In genomic region chr7:100817097-100817496, GRCh38 we compare ENCODE assay signal across 18 cellular contexts. TPM values are rescaled to one million over a fixed set of nuclear protein-coding genes. Genes with fewer than 3 reads are reported as not detected.
DNase-seq lines count a peak whose midpoint lies in the region; ATAC-seq, FAIRE-seq and TF ChIP-seq lines count a peak whose summit lies in the region.
"Had no signal": no experiment of that assay in that cellular context is flagged by ENCODE, and none has a peak within 500 bp of the region (broad histone marks: within the 10 kb centered on the region; RNA-seq: fewer than 3 reads in every experiment).

No MANE protein-coding gene starts in this region.

- TF ChIP-seq EP300 in HepG2 (IDR thresholded peaks at IDR 0.05; ENCODE audit: low read depth in 2 of 2, low read length in 2 of 2) (no peak), HepG2 (CRISPR knock-in tag; IDR thresholded peaks at IDR 0.05; ENCODE audit: borderline replicate concordance) (no peak)

- TF ChIP-seq CTCF in HepG2 (CRISPR knock-in tag; IDR thresholded peaks at IDR 0.05) (no peak), osteoblast (IDR thresholded peaks at IDR 0.05; ENCODE audit: extremely low read depth, low read depth, low read length) (no peak)
- TF ChIP-seq CTCF in CD8-positive, alpha-beta T cell (IDR thresholded peaks at IDR 0.05): no peak

- in situ Hi-C loops in HepG2 (cut with HindIII; ENCODE audit: extremely low pct_ligation_motif_present, low pct_unique_long_range_greater_than_20kb): no loop called here

- peaks cover 64 to 100% (median 98%) of the 10 kb centered on the region in 11 experiments for H3K36me3 ChIP-seq in BLaER1 treated with 17β-estradiol and CSF1 and Interleukin-3, amounts not matched to agents 10 nM and 100 nM
- peaks cover 59% of the 10 kb centered on the region for H3K36me3 ChIP-seq in H7 (replicated peaks; ENCODE audit: control insufficient read depth, insufficient read depth, low read length)
- H3K36me3 ChIP-seq in HepG2 (replicated peaks in 1 of 2; ENCODE audit: control insufficient read depth in 1 of 2, insufficient read depth in 2 of 2, low read length in 2 of 2): peaks cover 26 to 71% of the 10 kb centered on the region in 2 experiments
- H3K36me3 ChIP-seq in osteoblast (ENCODE audit: insufficient read depth, low read length): peaks cover 8% of the 10 kb centered on the region
- H3K36me3 ChIP-seq in CD8-positive, alpha-beta T cell (ENCODE audit: insufficient read depth, low read length): no peaks in the 10 kb centered on the region

- H3K9me3 ChIP-seq in BLaER1 treated with 17β-estradiol and CSF1 and Interleukin-3, amounts not matched to agents 10 nM and 100 nM (replicated peaks in 1 of 11): peaks cover 0 to 13% (median 0%) of the 10 kb centered on the region in 11 experiments; a peak in 2 of 22 replicates
- no peaks in the 10 kb centered on the region for H3K9me3 ChIP-seq in HepG2 (ENCODE audit: low read length)
- H3K9me3 ChIP-seq in osteoblast (ENCODE audit: low read depth, low read length): no peaks in the 10 kb centered on the region
- H3K9me3 ChIP-seq in CD8-positive, alpha-beta T cell (ENCODE audit: low read length): no peaks in the 10 kb centered on the region
- H3K9me3 ChIP-seq: Caco-2, HAP-1 had no signal

- peaks cover 0 to 20% (median 0%) of the 10 kb centered on the region in 11 experiments; a peak in 7 of 22 replicates for H4K20me1 ChIP-seq in BLaER1 treated with 17β-estradiol and CSF1 and Interleukin-3, amounts not matched to agents 10 nM and 100 nM
- H4K20me1 ChIP-seq in HepG2 (ENCODE audit: insufficient read depth, low read length): no peaks in the 10 kb centered on the region
- no peaks in the 10 kb centered on the region for H4K20me1 ChIP-seq in osteoblast (ENCODE audit: insufficient read depth, low read length)

- H3K27ac ChIP-seq in BLaER1 treated with 17β-estradiol and CSF1 and Interleukin-3, amounts not matched to agents 10 nM and 100 nM: peak overlapping the region in 8 of 11 experiments; percentile 89 to 95 (median 92); a peak in 10 of 22 replicates
- H3K27ac ChIP-seq in HepG2 (ENCODE audit: extremely low read length, insufficient read depth, low read length) (peak overlapping the region; percentile 40), osteoblast (ENCODE audit: low read depth, low read length) (no peak overlapping the region)
- H3K27ac ChIP-seq in CD8-positive, alpha-beta T cell (ENCODE audit: low read depth, low read length): no peak overlapping the region

- no peaks in the 10 kb centered on the region for H3K4me1 Mint-ChIP-seq in CD8-positive, alpha-beta T cell (ENCODE audit: low read depth)
- H3K4me1 Mint-ChIP-seq: B cell; CD4-positive, CD25-positive, alpha-beta regulatory T cell had no signal

- no peak for TF ChIP-seq RAD21 in HepG2 (CRISPR knock-in tag; IDR thresholded peaks at IDR 0.05)

- POLR2A ChIA-PET in HepG2 (lab: Yijun Ruan, JAX): interaction anchor here (0.7 to 5.3 kb wide), 6 partner anchors 10 to 199 kb away, joined by 3 to 42 read pairs (median 9); partner anchors contain the start of genes EPHB4 and SLC12A9
- POLR2A ChIA-PET in CD8-positive, alpha-beta T cell (lab: Charles Lee): no interaction called here

- H3K4me2 ChIP-seq in BLaER1 treated with 17β-estradiol and CSF1 and Interleukin-3, amounts not matched to agents 10 nM and 100 nM: peak overlapping the region in 6 of 11 experiments; percentile 24 to 89 (median 76); a peak in 9 of 22 replicates
- H3K4me2 ChIP-seq in HepG2 (ENCODE audit: low read depth, low read length) (no peak overlapping the region), osteoblast (ENCODE audit: insufficient read depth, low read length) (no peak overlapping the region)

- no peak for ATAC-seq in HepG2
- no peak for ATAC-seq in CD8-positive, alpha-beta T cell

- H3K9ac ChIP-seq in BLaER1 treated with 17β-estradiol and CSF1 and Interleukin-3, amounts not matched to agents 10 nM and 100 nM: no peak overlapping the region; a peak in 1 of 22 replicates
- no peak overlapping the region for H3K9ac ChIP-seq in HepG2 (ENCODE audit: insufficient read depth, low read depth, low read length)

- no peaks in the 10 kb centered on the region for H3K27me3 ChIP-seq in BLaER1 treated with 17β-estradiol and CSF1 and Interleukin-3, amounts not matched to agents 10 nM and 100 nM
- H3K27me3 ChIP-seq in H7 (ENCODE audit: control insufficient read depth, insufficient read depth, low read length) (no peaks in the 10 kb centered on the region), HepG2 (ENCODE audit: control insufficient read depth in 1 of 2, insufficient read depth in 2 of 2, low read length in 2 of 2) (no peaks in the 10 kb centered on the region), osteoblast (ENCODE audit: insufficient read depth, low read length) (no peaks in the 10 kb centered on the region)
- H3K27me3 ChIP-seq in CD8-positive, alpha-beta T cell (ENCODE audit: insufficient read depth, low read length): no peaks in the 10 kb centered on the region

- peak; percentile 45 for DNase-seq in H7
- no peak for DNase-seq in HepG2 (ENCODE audit: low spot score)
- peak; percentile 81 for DNase-seq in osteoblast (ENCODE audit: insufficient read length, low spot score, missing footprints)
- no peak for DNase-seq in midbrain (lab: John Stamatoyannopoulos, UW)
- DNase-seq in HTR-8/SVneo (ENCODE audit: insufficient read length, low spot score): no peak
- no peak for DNase-seq in NCI-H345 (lab: John Stamatoyannopoulos, UW)
- no peak for DNase-seq in CD8-positive, alpha-beta T cell
- DNase-seq: 8988T; C1 segment of cervical spinal cord; CD4-positive, CD25-positive, alpha-beta regulatory T cell; DMS79 treated with DMSO at 0.1 percent for 48 hours; IMR-90; KBM-7 had no signal

- no TSS peak for BruUV-seq in HepG2 (replicated peaks; lab: Mats Ljungman, UMichigan)

- peaks cover 4% of the 10 kb centered on the region for H3K36me3 Mint-ChIP-seq in CD8-positive, alpha-beta T cell

- WGBS in HepG2 (ENCODE audit: low lambda C conversion rate): 98% methylated on average over 19 of the region's 19 CpGs

- intact Hi-C loops in HepG2 (cut with micrococcal nuclease; ENCODE audit: unreplicated experiment): no loop called here
- intact Hi-C loops in CD8-positive, alpha-beta T cell (cut with DNase I, micrococcal nuclease): no loop called here

- no peak for TF ChIP-seq POLR2A in HepG2 (IDR thresholded peaks at IDR 0.05; ENCODE audit: insufficient read depth in 1 of 2, low read depth in 2 of 2, low read length in 2 of 2)

- H3K4me1 ChIP-seq in BLaER1 treated with 17β-estradiol and CSF1 and Interleukin-3, amounts not matched to agents 10 nM and 100 nM: peaks cover 29 to 56% (median 54%) of the 10 kb centered on the region in 10 experiments
- H3K4me1 ChIP-seq in HepG2 (ENCODE audit: insufficient read depth, low read length) (peaks cover 35% of the 10 kb centered on the region), osteoblast (ENCODE audit: insufficient read depth, low read length) (no peaks in the 10 kb centered on the region)
- no peaks in the 10 kb centered on the region for H3K4me1 ChIP-seq in CD8-positive, alpha-beta T cell (ENCODE audit: insufficient read depth, low read length)
- H3K4me1 ChIP-seq: HAP-1 had no signal

- no peak overlapping the region for H2AFZ ChIP-seq in HepG2 (ENCODE audit: low read length)
- H2AFZ ChIP-seq in osteoblast (ENCODE audit: low read length): no peak overlapping the region

- H3K27me3 Mint-ChIP-seq in CD8-positive, alpha-beta T cell (ENCODE audit: low read depth): no peaks in the 10 kb centered on the region
- H3K27me3 Mint-ChIP-seq: B cell had no signal

- H3K27ac Mint-ChIP-seq in CD8-positive, alpha-beta T cell: no peak overlapping the region
- H3K27ac Mint-ChIP-seq: B cell; CD4-positive, CD25-positive, alpha-beta regulatory T cell had no signal

- H3K79me2 ChIP-seq in HepG2 (ENCODE audit: insufficient read depth, low read length): no peaks in the 10 kb centered on the region
- H3K79me2 ChIP-seq in osteoblast (ENCODE audit: insufficient read depth, low read length): no peaks in the 10 kb centered on the region

- FAIRE-seq in HepG2 (lab: Jason Lieb, UNC) (no peak), HTR-8/SVneo (lab: Jason Lieb, UNC) (no peak)
- FAIRE-seq: H1 had no signal

- H3K4me3 Mint-ChIP-seq in CD8-positive, alpha-beta T cell: no peak overlapping the region
- H3K4me3 Mint-ChIP-seq: B cell; CD4-positive, CD25-positive, alpha-beta regulatory T cell had no signal

- H3K9me3 Mint-ChIP-seq in CD8-positive, alpha-beta T cell: no peaks in the 10 kb centered on the region
- H3K9me3 Mint-ChIP-seq: CD4-positive, CD25-positive, alpha-beta regulatory T cell had no signal

- CTCF ChIA-PET in HepG2 (lab: Yijun Ruan, JAX; ENCODE audit: low intra/inter-chr PET ratio, low total read pairs): no interaction called here
- CTCF ChIA-PET in CD8-positive, alpha-beta T cell (lab: Charles Lee): no interaction called here

- peak overlapping the region in 1 of 10 experiments; percentile 7; a peak in 1 of 20 replicates for H3K4me3 ChIP-seq in BLaER1 treated with 17β-estradiol and CSF1 and Interleukin-3, amounts not matched to agents 10 nM and 100 nM
- H3K4me3 ChIP-seq in H7 (ENCODE audit: insufficient read depth, low read depth, low read length) (no peak overlapping the region), HepG2 (replicated peaks in 1 of 3; ENCODE audit: insufficient read depth in 1 of 3, low read depth in 2 of 3, low read length in 3 of 3) (no peak overlapping the region), osteoblast (ENCODE audit: insufficient read depth, low read length) (no peak overlapping the region)
- H3K4me3 ChIP-seq in CD8-positive, alpha-beta T cell (ENCODE audit: low read depth, low read length): no peak overlapping the region
- H3K4me3 ChIP-seq: HAP-1 had no signal

RNA-seq across cellular contexts. Expression of gene EPHB4, which starts 10.2 kb away (rescaled TPM):
- 141 and 143 TPM in 2 replicates for total RNA-seq in H7 (2014; rRNA removed; shearing (Covaris generic))
- total RNA-seq in HepG2 (2016; rRNA removed; fragmentation: Illumina TruSeq; extraction: Trizol) (43.7 and 69.6 TPM in 2 replicates), osteoblast (41.8 and 47.0 TPM in 2 replicates)
- total RNA-seq in HepG2 (2016; cell fraction: cytosol; rRNA removed; fragmentation: Illumina TruSeq; extraction: Trizol; ENCODE audit: low read depth): 115 and 125 TPM in 2 replicates
- 33.6 and 74.6 TPM in 2 replicates for total RNA-seq in HepG2 (2016; cell fraction: insoluble cytoplasmic fraction; rRNA removed; fragmentation: Illumina TruSeq; extraction: Trizol)
- total RNA-seq in HepG2 (2016; cell fraction: membrane; rRNA removed; fragmentation: Illumina TruSeq; extraction: Trizol): 93.1 and 103 TPM in 2 replicates
- 48.0 and 55.0 TPM in 2 replicates for total RNA-seq in HepG2 (2016; cell fraction: nucleus; rRNA removed; fragmentation: Illumina TruSeq; extraction: Trizol)
- 61.4 and 68.6 TPM in 2 replicates for polyA plus RNA-seq in HepG2 (2011; rRNA removed)
- 64.7 and 70.1 TPM in 2 replicates for polyA plus RNA-seq in HepG2 (2011; cell fraction: cytosol; rRNA removed)
- polyA plus RNA-seq in HepG2 (2011; cell fraction: nucleus; rRNA removed): 67.4 and 70.1 TPM in 2 replicates
- polyA plus RNA-seq in HepG2 (2012): 41.3 and 63.8 TPM in 2 replicates
- 21.4 and 23.9 TPM in 2 replicates for polyA plus RNA-seq in HepG2 (2016; cell fraction: cytosol; fragmentation: Illumina TruSeq; extraction: Trizol; ENCODE audit: low read depth)
- 33.0 and 43.1 TPM in 2 replicates for polyA plus RNA-seq in HepG2 (2016; cell fraction: insoluble cytoplasmic fraction; fragmentation: Illumina TruSeq; extraction: Trizol; ENCODE audit: low read depth)
- 52.7 and 65.5 TPM in 2 replicates for polyA plus RNA-seq in HepG2 (2016; cell fraction: membrane; fragmentation: Illumina TruSeq; extraction: Trizol; ENCODE audit: low read depth)
- polyA plus RNA-seq in HepG2 (2016; cell fraction: nucleus; fragmentation: Illumina TruSeq; extraction: Trizol; ENCODE audit: insufficient read depth, low read depth): 79.2 and 79.8 TPM in 2 replicates
- 43.5 and 157 TPM in 2 replicates for polyA minus RNA-seq in HepG2 (2011; rRNA and poly(A)+ RNA removed; ENCODE audit: low replicate concordance)
- 51.4 and 51.7 TPM in 2 replicates for polyA minus RNA-seq in HepG2 (2011; cell fraction: cytosol; rRNA and poly(A)+ RNA removed)
- polyA minus RNA-seq in HepG2 (2011; cell fraction: nucleus; rRNA and poly(A)+ RNA removed): 43.1 and 44.5 TPM in 2 replicates
- total RNA-seq in CD8-positive, alpha-beta T cell: 10 to 100 TPM; 10.7 to 11.0 TPM
- polyA plus RNA-seq: CD4-positive, CD25-positive, alpha-beta regulatory T cell had no signal

RNA-seq across cellular contexts. Expression of gene SLC12A9, which starts 35.4 kb away (rescaled TPM):
- total RNA-seq in H7 (2014; rRNA removed; shearing (Covaris generic)): 21.9 and 27.9 TPM in 2 replicates
- 5.4 and 16.6 TPM in 2 replicates for total RNA-seq in HepG2 (2016; rRNA removed; fragmentation: Illumina TruSeq; extraction: Trizol)
- 4.7 and 5.6 TPM in 2 replicates for total RNA-seq in HepG2 (2016; cell fraction: cytosol; rRNA removed; fragmentation: Illumina TruSeq; extraction: Trizol; ENCODE audit: low read depth)
- total RNA-seq in HepG2 (2016; cell fraction: insoluble cytoplasmic fraction; rRNA removed; fragmentation: Illumina TruSeq; extraction: Trizol): 5.6 and 18.2 TPM in 2 replicates
- total RNA-seq in HepG2 (2016; cell fraction: membrane; rRNA removed; fragmentation: Illumina TruSeq; extraction: Trizol): 7.9 and 9.1 TPM in 2 replicates
- total RNA-seq in HepG2 (2016; cell fraction: nucleus; rRNA removed; fragmentation: Illumina TruSeq; extraction: Trizol): 14.7 and 18.3 TPM in 2 replicates
- polyA plus RNA-seq in HepG2 (2011; rRNA removed): 8.7 and 13.9 TPM in 2 replicates
- 6.6 and 7.9 TPM in 2 replicates for polyA plus RNA-seq in HepG2 (2011; cell fraction: cytosol; rRNA removed)
- 25.6 and 27.8 TPM in 2 replicates for polyA plus RNA-seq in HepG2 (2011; cell fraction: nucleus; rRNA removed)
- 6.2 and 8.0 TPM in 2 replicates for polyA plus RNA-seq in HepG2 (2012)
- polyA plus RNA-seq in HepG2 (2016; cell fraction: cytosol; fragmentation: Illumina TruSeq; extraction: Trizol; ENCODE audit: low read depth): 1.6 and 2.0 TPM in 2 replicates
- polyA plus RNA-seq in HepG2 (2016; cell fraction: insoluble cytoplasmic fraction; fragmentation: Illumina TruSeq; extraction: Trizol; ENCODE audit: low read depth): 4.7 and 6.3 TPM in 2 replicates
- 4.0 and 4.6 TPM in 2 replicates for polyA plus RNA-seq in HepG2 (2016; cell fraction: membrane; fragmentation: Illumina TruSeq; extraction: Trizol; ENCODE audit: low read depth)
- 31.8 and 35.4 TPM in 2 replicates for polyA plus RNA-seq in HepG2 (2016; cell fraction: nucleus; fragmentation: Illumina TruSeq; extraction: Trizol; ENCODE audit: insufficient read depth, low read depth)
- polyA minus RNA-seq in HepG2 (2011; rRNA and poly(A)+ RNA removed; ENCODE audit: low replicate concordance): 12.3 and 25.2 TPM in 2 replicates
- polyA minus RNA-seq in HepG2 (2011; cell fraction: cytosol; rRNA and poly(A)+ RNA removed): 3.1 and 5.7 TPM in 2 replicates
- polyA minus RNA-seq in HepG2 (2011; cell fraction: nucleus; rRNA and poly(A)+ RNA removed): 4.0 and 6.5 TPM in 2 replicates
- total RNA-seq in osteoblast: 19.5 and 20.0 TPM in 2 replicates
- total RNA-seq in CD8-positive, alpha-beta T cell: 10 to 100 TPM; 23.4 to 26.6 TPM

RNA-seq across cellular contexts. Expression of gene TRIP6, which starts 50.1 kb away (rescaled TPM):
- 95.7 and 118 TPM in 2 replicates for total RNA-seq in H7 (2014; rRNA removed; shearing (Covaris generic))
- total RNA-seq in HepG2 (2016; rRNA removed; fragmentation: Illumina TruSeq; extraction: Trizol) (0.38 TPM in 1 of 2 replicates, not detected in the other), osteoblast (115 TPM in 2 replicates)
- total RNA-seq in HepG2 (2016; cell fraction: cytosol; rRNA removed; fragmentation: Illumina TruSeq; extraction: Trizol; ENCODE audit: low read depth): 0.61 and 0.71 TPM in 2 replicates
- 0.22 and 0.35 TPM in 2 replicates for total RNA-seq in HepG2 (2016; cell fraction: insoluble cytoplasmic fraction; rRNA removed; fragmentation: Illumina TruSeq; extraction: Trizol)
- total RNA-seq in HepG2 (2016; cell fraction: membrane; rRNA removed; fragmentation: Illumina TruSeq; extraction: Trizol): 0.15 and 0.41 TPM in 2 replicates
- total RNA-seq in HepG2 (2016; cell fraction: nucleus; rRNA removed; fragmentation: Illumina TruSeq; extraction: Trizol): 0.41 and 0.65 TPM in 2 replicates
- polyA plus RNA-seq in HepG2 (2011; rRNA removed): 0.30 and 0.34 TPM in 2 replicates
- 0.13 and 0.21 TPM in 2 replicates for polyA plus RNA-seq in HepG2 (2011; cell fraction: cytosol; rRNA removed)
- 0.99 and 1.1 TPM in 2 replicates for polyA plus RNA-seq in HepG2 (2011; cell fraction: nucleus; rRNA removed)
- 0.24 and 0.55 TPM in 2 replicates for polyA plus RNA-seq in HepG2 (2012)
- polyA plus RNA-seq in HepG2 (2016; cell fraction: cytosol; fragmentation: Illumina TruSeq; extraction: Trizol; ENCODE audit: low read depth): 0.20 and 0.31 TPM in 2 replicates
- 0.19 and 0.32 TPM in 2 replicates for polyA plus RNA-seq in HepG2 (2016; cell fraction: insoluble cytoplasmic fraction; fragmentation: Illumina TruSeq; extraction: Trizol; ENCODE audit: low read depth)
- polyA plus RNA-seq in HepG2 (2016; cell fraction: membrane; fragmentation: Illumina TruSeq; extraction: Trizol; ENCODE audit: low read depth): 0.09 and 0.10 TPM in 2 replicates
- polyA plus RNA-seq in HepG2 (2016; cell fraction: nucleus; fragmentation: Illumina TruSeq; extraction: Trizol; ENCODE audit: insufficient read depth, low read depth): 1.4 and 2.7 TPM in 2 replicates
- 0.32 and 43.8 TPM in 2 replicates for polyA minus RNA-seq in HepG2 (2011; rRNA and poly(A)+ RNA removed; ENCODE audit: low replicate concordance)
- 0.53 and 0.69 TPM in 2 replicates for polyA minus RNA-seq in HepG2 (2011; cell fraction: cytosol; rRNA and poly(A)+ RNA removed)
- polyA minus RNA-seq in HepG2 (2011; cell fraction: nucleus; rRNA and poly(A)+ RNA removed): 0.62 and 0.90 TPM in 2 replicates
- total RNA-seq in CD8-positive, alpha-beta T cell: 1 to 10 TPM; 3.9 to 4.1 TPM

RNA-seq across cellular contexts. Expression of gene SRRT, which starts 57.8 kb away (rescaled TPM):
- 82.8 and 101 TPM in 2 replicates for total RNA-seq in H7 (2014; rRNA removed; shearing (Covaris generic))
- total RNA-seq in HepG2 (2016; rRNA removed; fragmentation: Illumina TruSeq; extraction: Trizol) (79.1 and 106 TPM in 2 replicates), osteoblast (31.2 and 42.0 TPM in 2 replicates)
- total RNA-seq in HepG2 (2016; cell fraction: cytosol; rRNA removed; fragmentation: Illumina TruSeq; extraction: Trizol; ENCODE audit: low read depth): 11.8 and 17.5 TPM in 2 replicates
- 56.7 and 113 TPM in 2 replicates for total RNA-seq in HepG2 (2016; cell fraction: insoluble cytoplasmic fraction; rRNA removed; fragmentation: Illumina TruSeq; extraction: Trizol)
- total RNA-seq in HepG2 (2016; cell fraction: membrane; rRNA removed; fragmentation: Illumina TruSeq; extraction: Trizol): 21.7 and 29.6 TPM in 2 replicates
- 78.9 and 79.0 TPM in 2 replicates for total RNA-seq in HepG2 (2016; cell fraction: nucleus; rRNA removed; fragmentation: Illumina TruSeq; extraction: Trizol)
- polyA plus RNA-seq in HepG2 (2011; rRNA removed): 26.2 and 30.4 TPM in 2 replicates
- polyA plus RNA-seq in HepG2 (2011; cell fraction: cytosol; rRNA removed): 9.4 and 12.5 TPM in 2 replicates
- 220 and 271 TPM in 2 replicates for polyA plus RNA-seq in HepG2 (2011; cell fraction: nucleus; rRNA removed)
- 52.9 and 58.7 TPM in 2 replicates for polyA plus RNA-seq in HepG2 (2012)
- polyA plus RNA-seq in HepG2 (2016; cell fraction: cytosol; fragmentation: Illumina TruSeq; extraction: Trizol; ENCODE audit: low read depth): 12.1 and 13.2 TPM in 2 replicates
- 72.8 and 96.9 TPM in 2 replicates for polyA plus RNA-seq in HepG2 (2016; cell fraction: insoluble cytoplasmic fraction; fragmentation: Illumina TruSeq; extraction: Trizol; ENCODE audit: low read depth)
- polyA plus RNA-seq in HepG2 (2016; cell fraction: membrane; fragmentation: Illumina TruSeq; extraction: Trizol; ENCODE audit: low read depth): 17.7 and 23.3 TPM in 2 replicates
- polyA plus RNA-seq in HepG2 (2016; cell fraction: nucleus; fragmentation: Illumina TruSeq; extraction: Trizol; ENCODE audit: insufficient read depth, low read depth): 226 and 281 TPM in 2 replicates
- 23.1 and 63.7 TPM in 2 replicates for polyA minus RNA-seq in HepG2 (2011; rRNA and poly(A)+ RNA removed; ENCODE audit: low replicate concordance)
- 17.7 and 23.7 TPM in 2 replicates for polyA minus RNA-seq in HepG2 (2011; cell fraction: cytosol; rRNA and poly(A)+ RNA removed)
- 55.4 and 59.5 TPM in 2 replicates for polyA minus RNA-seq in HepG2 (2011; cell fraction: nucleus; rRNA and poly(A)+ RNA removed)
- 100 to 1,000 TPM; 491 to 496 TPM for total RNA-seq in CD8-positive, alpha-beta T cell

Comparison
In these comparisons a context has a peak if more than half of its experiments do, and no peak if none do; other contexts are left out.
1. H3K27ac ChIP-seq: peak in BLaER1 treated with 17β-estradiol and CSF1 and Interleukin-3, amounts not matched to agents 10 nM and 100 nM (8 of 11) and HepG2 (single experiment); none in osteoblast (single experiment) and CD8-positive, alpha-beta T cell (single experiment).
2. H3K4me2 ChIP-seq: peak in BLaER1 treated with 17β-estradiol and CSF1 and Interleukin-3, amounts not matched to agents 10 nM and 100 nM (6 of 11); none in HepG2 (single experiment) and osteoblast (single experiment).
3. DNase-seq: peak in H7 (single experiment) and osteoblast (single experiment); none in HepG2 (single experiment), midbrain (single experiment), HTR-8/SVneo (single experiment), NCI-H345 (single experiment) and CD8-positive, alpha-beta T cell (0 of 7).
4. RNA of gene TRIP6, which starts 50.1 kb away (total RNA-seq): 95.7 to 118 TPM in H7 and 115 TPM in osteoblast; 3.9 to 4.1 TPM in CD8-positive, alpha-beta T cell and 0.15 to 0.71 TPM in HepG2; every median in the first group is over 10 times any median in the second.